Comparison of ENCODE assay signal across 8 cellular contexts in genomic region chr1:212951058-212951923, GRCh38. TPM values are rescaled to one million over a fixed set of nuclear protein-coding genes. Genes with fewer than 3 reads are reported as not detected.
A peak's percentile ranks its signal among the peaks of the same experiment; 100 is the strongest.
DNase-seq lines count a peak whose midpoint lies in the region; ATAC-seq and TF ChIP-seq lines count a peak whose summit lies in the region.

No MANE protein-coding gene starts in this region.

- H3K27ac Mint-ChIP-seq in brain (peak overlapping the region; percentile 57 to 97 (median 91)), memory B cell (no peak overlapping the region)

- no peaks in the 10 kb centered on the region for H3K27me3 ChIP-seq in aorta (ENCODE audit: control insufficient read depth in 1 of 2, insufficient read depth in 2 of 2, low read length in 1 of 2)

- no peak for TF ChIP-seq CTCF in brain (conservative IDR thresholded peaks at IDR 0.05)

- H3K27me3 Mint-ChIP-seq in brain (peaks cover 21% of the 10 kb centered on the region), memory B cell (peaks cover 4% of the 10 kb centered on the region)

- H3K4me1 ChIP-seq in aorta (ENCODE audit: control insufficient read depth in 1 of 2, insufficient read depth in 2 of 2, low read length in 2 of 2), result no peaks in the 10 kb centered on the region

- H3K36me3 ChIP-seq in aorta (ENCODE audit: control insufficient read depth in 1 of 2, insufficient read depth in 2 of 2, low read length in 1 of 2), result no peaks in the 10 kb centered on the region

- intact Hi-C loops in aorta (cut with DNase I), result no loop called here

- ATAC-seq in HG03175 (IDR thresholded peaks at IDR 0.05; ENCODE audit: unreplicated experiment), result peak; percentile 5
- ATAC-seq in memory B cell (ENCODE audit: low read depth), result peak; percentile 10
- no peak for ATAC-seq in aorta (ENCODE audit: low FRiP score)
- no peak for ATAC-seq in GM21528 (IDR thresholded peaks at IDR 0.05; ENCODE audit: low FRiP score, unreplicated experiment)

- peak overlapping the region; percentile 60 to 74 for H3K4me3 ChIP-seq in aorta (ENCODE audit: low read length in 2 of 2)

- TF ChIP-seq POLR2A in erythroblast (IDR thresholded peaks at IDR 0.05; ENCODE audit: low read length), result no peak

- H3K9me3 Mint-ChIP-seq in brain (peaks cover 0 to 13% (median 5%) of the 10 kb centered on the region in 5 experiments), memory B cell (no peaks in the 10 kb centered on the region)

- H3K36me3 Mint-ChIP-seq in brain (peaks cover 37% of the 10 kb centered on the region), memory B cell (no peaks in the 10 kb centered on the region)

- H3K9me3 ChIP-seq in aorta (ENCODE audit: control insufficient read depth, low read length), result no peaks in the 10 kb centered on the region

- H3K27ac ChIP-seq in aorta (ENCODE audit: low read depth in 1 of 2, low read length in 2 of 2), result no peak overlapping the region

- 4 to 5% methylated on average over 53 to 74 of the region's 74 CpGs for WGBS in aorta, 2 donors

- DNase-seq in Daoy (ENCODE audit: low read depth), result peak; percentile 17
- DNase-seq in memory B cell (ENCODE audit: low spot score in 2 of 2), result peak in 1 of 2 donors; percentile 23
- no peak for DNase-seq in aorta
- DNase-seq in SKM-1 treated with dmso at 0.1 percent for 144 hours (lab: John Stamatoyannopoulos, UW; ENCODE audit: unreplicated experiment), result no peak
- no peak for DNase-seq in erythroblast (lab: John Stamatoyannopoulos, UW)

- peak overlapping the region; percentile 91 to 97 (median 96) for H3K4me3 Mint-ChIP-seq in brain
- peak overlapping the region; percentile 84 for H3K4me3 Mint-ChIP-seq in memory B cell

- H3K4me1 Mint-ChIP-seq in brain, result peaks cover 58% of the 10 kb centered on the region
- peaks cover 8% of the 10 kb centered on the region for H3K4me1 Mint-ChIP-seq in memory B cell

RNA-seq across cellular contexts. Expression of gene VASH2, which starts 0.9 kb away (rescaled TPM):
- total RNA-seq in Daoy (2014; rRNA removed; shearing (Covaris generic)), result 4.4 and 4.8 TPM in 2 replicates
- 3.6 TPM for polyA plus RNA-seq in brain (ENCODE audit: insufficient read depth, low read depth, low replicate concordance)
- total RNA-seq in aorta, result 1 to 10 TPM in 1 of 2 donors, under 1 TPM in 1; 0.29 to 1.8 TPM
- under 1 TPM; 0.26 to 0.38 TPM for polyA plus RNA-seq in aorta

Comparison
In these comparisons a context has a peak if more than half of its experiments do, and no peak if none do; other contexts are left out.
1. ATAC-seq: peak in HG03175 (single experiment) and memory B cell (single experiment); none in aorta (single experiment) and GM21528 (single experiment).